Comparison of ENCODE assay signal across 18 cellular contexts in the genomic region with DNA sequence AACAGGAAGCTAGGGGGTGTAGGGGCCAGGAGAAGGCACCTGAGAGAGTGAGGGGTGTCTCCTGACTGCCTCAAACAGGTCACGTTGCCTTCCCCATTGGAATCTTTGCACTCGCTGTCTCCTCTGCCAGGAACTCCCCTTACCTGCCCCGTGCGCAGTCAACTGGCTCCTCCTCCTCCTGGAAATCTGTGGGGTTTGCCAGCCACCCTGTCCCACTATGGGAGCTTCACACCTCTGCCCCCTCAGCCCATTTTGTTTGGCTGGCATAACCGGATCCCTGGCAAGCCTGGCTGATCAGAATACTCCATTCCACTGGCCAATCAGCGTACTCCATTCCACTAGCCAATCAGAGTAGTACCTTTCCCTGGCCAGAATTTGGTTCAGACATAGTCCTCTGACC. TPM values are rescaled to one million over a fixed set of nuclear protein-coding genes. Genes with fewer than 3 reads are reported as not detected.
A peak's percentile ranks its signal among the peaks of the same experiment; 100 is the strongest.
DNase-seq lines count a peak whose midpoint lies in the region; ATAC-seq and TF ChIP-seq lines count a peak whose summit lies in the region.
"Had no signal": no experiment of that assay in that cellular context is flagged by ENCODE, and none has a peak within 500 bp of the region (broad histone marks: within the 10 kb centered on the region; RNA-seq: fewer than 3 reads in every experiment).

No MANE protein-coding gene starts in this region.

- POLR2A ChIA-PET in activated CD8-positive, alpha-beta T cell treated with anti-CD3 and anti-CD28 coated beads, Interleukin-2, amount 10 ng/mL, durations not matched to agents 7 days and 5 days (lab: Charles Lee) = interaction anchor here (1.1 to 4.0 kb wide), 2 partner anchors 9 to 23 kb away, joined by 3 to 18 read pairs; a partner anchor contains a TSS

- H3K36me3 Mint-ChIP-seq in activated naive CD8-positive, alpha-beta T cell = peaks cover 5% of the 10 kb centered on the region
- H3K36me3 Mint-ChIP-seq in activated naive CD8-positive, alpha-beta T cell treated with anti-CD3 and anti-CD28 coated beads, Interleukin-2, amount 50 U/mL, for 24 hours (ENCODE audit: low read depth) = peaks cover 10% of the 10 kb centered on the region
- peaks cover 56% of the 10 kb centered on the region for H3K36me3 Mint-ChIP-seq in activated CD8-positive, alpha-beta T cell treated with anti-CD3 and anti-CD28 coated beads, Interleukin-2, amount 10 ng/mL, durations not matched to agents 7 days and 5 days (ENCODE audit: low read depth)
- H3K36me3 Mint-ChIP-seq in type B pancreatic cell = no peaks in the 10 kb centered on the region

- H3K27me3 Mint-ChIP-seq in activated naive CD8-positive, alpha-beta T cell = no peaks in the 10 kb centered on the region
- no peaks in the 10 kb centered on the region for H3K27me3 Mint-ChIP-seq in activated naive CD8-positive, alpha-beta T cell treated with anti-CD3 and anti-CD28 coated beads, Interleukin-2, amount 50 U/mL, for 24 hours
- no peaks in the 10 kb centered on the region for H3K27me3 Mint-ChIP-seq in activated CD8-positive, alpha-beta T cell treated with anti-CD3 and anti-CD28 coated beads, Interleukin-2, amount 10 ng/mL, durations not matched to agents 7 days and 5 days (ENCODE audit: low read depth)
- H3K27me3 Mint-ChIP-seq in type B pancreatic cell = peaks cover 6% of the 10 kb centered on the region

- no peak for DNase-seq in activated naive CD8-positive, alpha-beta T cell treated with anti-CD3 and anti-CD28 coated beads, Interleukin-2, amount 50 U/mL, for 24 hours
- DNase-seq in activated CD8-positive, alpha-beta T cell treated with anti-CD3 and anti-CD28 coated beads, Interleukin-2, amount 10 ng/mL, durations not matched to agents 7 days and 5 days = no peak
- DNase-seq in iPS-NIHi7 (ENCODE audit: extremely low spot score) (peak; percentile 48), type B pancreatic cell (ENCODE audit: extremely low spot score, unreplicated experiment) (no peak), DMS53 treated with DMSO at 0.1 percent for 48 hours (lab: John Stamatoyannopoulos, UW; ENCODE audit: unreplicated experiment) (no peak)
- DNase-seq in activated effector memory CD4-positive, alpha-beta T cell treated with anti-CD3 and anti-CD28 coated beads, Interleukin-2, amount 50 U/mL, for 16 hours = no peak
- DNase-seq: activated T-cell treated with anti-CD3 and anti-CD28 coated beads, Interleukin-2, amount 50 U/mL, for 1 hour; Calu3; GF-D8; heart left ventricle; kidney glomerular epithelial cell; NCI-H2081 had no signal

- H3K4me1 Mint-ChIP-seq in activated naive CD8-positive, alpha-beta T cell (ENCODE audit: low read depth) = peaks cover 59% of the 10 kb centered on the region
- H3K4me1 Mint-ChIP-seq in activated naive CD8-positive, alpha-beta T cell treated with anti-CD3 and anti-CD28 coated beads, Interleukin-2, amount 50 U/mL, for 24 hours = peaks cover 44% of the 10 kb centered on the region
- H3K4me1 Mint-ChIP-seq in activated CD8-positive, alpha-beta T cell treated with anti-CD3 and anti-CD28 coated beads, Interleukin-2, amount 10 ng/mL, durations not matched to agents 7 days and 5 days (ENCODE audit: low read depth) = peaks cover 60% of the 10 kb centered on the region
- peaks cover 8% of the 10 kb centered on the region for H3K4me1 Mint-ChIP-seq in type B pancreatic cell (ENCODE audit: unreplicated experiment)

- peak overlapping the region; percentile 77 for H3K27ac Mint-ChIP-seq in activated naive CD8-positive, alpha-beta T cell
- no peak overlapping the region for H3K27ac Mint-ChIP-seq in activated naive CD8-positive, alpha-beta T cell treated with anti-CD3 and anti-CD28 coated beads, Interleukin-2, amount 50 U/mL, for 24 hours
- peak overlapping the region; percentile 93 for H3K27ac Mint-ChIP-seq in activated CD8-positive, alpha-beta T cell treated with anti-CD3 and anti-CD28 coated beads, Interleukin-2, amount 10 ng/mL, durations not matched to agents 7 days and 5 days
- H3K27ac Mint-ChIP-seq in type B pancreatic cell = no peak overlapping the region
- H3K27ac Mint-ChIP-seq: dendritic cell treated with granulocyte-macrophage colony-stimulating factor and Interleukin-4, amounts not matched to agents 40 ng/mL and 50 ng/mL, for 4 days had no signal

- TF ChIP-seq CTCF in type B pancreatic cell (conservative IDR thresholded peaks at IDR 0.05) = no peak

- no peak overlapping the region for H3K4me3 Mint-ChIP-seq in activated naive CD8-positive, alpha-beta T cell
- H3K4me3 Mint-ChIP-seq in activated naive CD8-positive, alpha-beta T cell treated with anti-CD3 and anti-CD28 coated beads, Interleukin-2, amount 50 U/mL, for 24 hours = no peak overlapping the region
- H3K4me3 Mint-ChIP-seq in activated CD8-positive, alpha-beta T cell treated with anti-CD3 and anti-CD28 coated beads, Interleukin-2, amount 10 ng/mL, durations not matched to agents 7 days and 5 days = no peak overlapping the region
- H3K4me3 Mint-ChIP-seq in type B pancreatic cell = peak overlapping the region; percentile 16
- H3K4me3 Mint-ChIP-seq: dendritic cell treated with granulocyte-macrophage colony-stimulating factor and Interleukin-4, amounts not matched to agents 40 ng/mL and 50 ng/mL, for 4 days had no signal

- no peak for ATAC-seq in activated naive CD8-positive, alpha-beta T cell treated with anti-CD3 and anti-CD28 coated beads, Interleukin-2, amount 50 U/mL, for 24 hours
- no peak for ATAC-seq in activated CD8-positive, alpha-beta T cell treated with anti-CD3 and anti-CD28 coated beads, Interleukin-2, amount 10 ng/mL, durations not matched to agents 7 days and 5 days
- ATAC-seq in HG02571 (IDR thresholded peaks at IDR 0.05; ENCODE audit: unreplicated experiment) = no peak
- ATAC-seq: heart left ventricle had no signal

- no peaks in the 10 kb centered on the region for H3K9me3 Mint-ChIP-seq in activated naive CD8-positive, alpha-beta T cell (ENCODE audit: low read depth)
- no peaks in the 10 kb centered on the region for H3K9me3 Mint-ChIP-seq in activated naive CD8-positive, alpha-beta T cell treated with anti-CD3 and anti-CD28 coated beads, Interleukin-2, amount 50 U/mL, for 24 hours
- no peaks in the 10 kb centered on the region for H3K9me3 Mint-ChIP-seq in activated CD8-positive, alpha-beta T cell treated with anti-CD3 and anti-CD28 coated beads, Interleukin-2, amount 10 ng/mL, durations not matched to agents 7 days and 5 days (ENCODE audit: insufficient read depth)
- no peaks in the 10 kb centered on the region for H3K9me3 Mint-ChIP-seq in type B pancreatic cell
- H3K9me3 Mint-ChIP-seq: dendritic cell treated with granulocyte-macrophage colony-stimulating factor and Interleukin-4, amounts not matched to agents 40 ng/mL and 50 ng/mL, for 4 days had no signal

- CTCF ChIA-PET in activated CD8-positive, alpha-beta T cell treated with anti-CD3 and anti-CD28 coated beads, Interleukin-2, amount 10 ng/mL, durations not matched to agents 7 days and 5 days (lab: Charles Lee) = interaction anchor here (1.1 to 9.3 kb wide), 6 partner anchors 10 to 127 kb away, joined by 4 to 122 read pairs (median 38); a partner anchor contains a TSS

RNA-seq across cellular contexts. Expression of a gene that starts 10.4 kb away (rescaled TPM):
- total RNA-seq in activated CD8-positive, alpha-beta T cell treated with anti-CD3 and anti-CD28 coated beads, Interleukin-2, amount 10 ng/mL, durations not matched to agents 7 days and 5 days = 1 to 10 TPM; 2.0 to 2.1 TPM
- 0.12 and 0.22 TPM in 2 replicates for total RNA-seq in type B pancreatic cell (ENCODE audit: low replicate concordance)
- total RNA-seq: astrocyte, heart left ventricle, osteoblast, urinary bladder had no signal

RNA-seq across cellular contexts. Expression of a gene that starts 16.1 kb away (rescaled TPM):
- total RNA-seq in activated CD8-positive, alpha-beta T cell treated with anti-CD3 and anti-CD28 coated beads, Interleukin-2, amount 10 ng/mL, durations not matched to agents 7 days and 5 days = 100 to 1,000 TPM; 112 to 117 TPM
- total RNA-seq in type B pancreatic cell (ENCODE audit: low replicate concordance) = 8.9 and 16.6 TPM in 2 replicates

RNA-seq across cellular contexts. Expression of a gene that starts 22.3 kb away (rescaled TPM):
- total RNA-seq in activated CD8-positive, alpha-beta T cell treated with anti-CD3 and anti-CD28 coated beads, Interleukin-2, amount 10 ng/mL, durations not matched to agents 7 days and 5 days = 100 to 1,000 TPM; 119 to 127 TPM
- 102 and 129 TPM in 2 replicates for total RNA-seq in type B pancreatic cell (ENCODE audit: low replicate concordance)

RNA-seq across cellular contexts. Expression of a gene that starts 26.7 kb away (rescaled TPM):
- total RNA-seq in activated CD8-positive, alpha-beta T cell treated with anti-CD3 and anti-CD28 coated beads, Interleukin-2, amount 10 ng/mL, durations not matched to agents 7 days and 5 days = not detected
- not detected in 2 replicates for total RNA-seq in type B pancreatic cell (ENCODE audit: low replicate concordance)
- total RNA-seq: astrocyte, Calu3, heart left ventricle, osteoblast, urinary bladder had no signal

RNA-seq across cellular contexts. Expression of a gene that starts 35.6 kb away (rescaled TPM):
- 1 to 10 TPM; 3.2 to 3.5 TPM for total RNA-seq in activated CD8-positive, alpha-beta T cell treated with anti-CD3 and anti-CD28 coated beads, Interleukin-2, amount 10 ng/mL, durations not matched to agents 7 days and 5 days
- total RNA-seq in type B pancreatic cell (ENCODE audit: low replicate concordance) = 3.2 and 5.7 TPM in 2 replicates
- total RNA-seq: osteoblast, urinary bladder had no signal

Comparison
In these comparisons a context has a peak if more than half of its experiments do, and no peak if none do; other contexts are left out.
1. H3K27ac Mint-ChIP-seq: peak in activated naive CD8-positive, alpha-beta T cell (single experiment) and activated CD8-positive, alpha-beta T cell treated with anti-CD3 and anti-CD28 coated beads, Interleukin-2, amount 10 ng/mL, durations not matched to agents 7 days and 5 days (single experiment); none in activated naive CD8-positive, alpha-beta T cell treated with anti-CD3 and anti-CD28 coated beads, Interleukin-2, amount 50 U/mL, for 24 hours (single experiment) and type B pancreatic cell (single experiment).